In the genomic region with DNA sequence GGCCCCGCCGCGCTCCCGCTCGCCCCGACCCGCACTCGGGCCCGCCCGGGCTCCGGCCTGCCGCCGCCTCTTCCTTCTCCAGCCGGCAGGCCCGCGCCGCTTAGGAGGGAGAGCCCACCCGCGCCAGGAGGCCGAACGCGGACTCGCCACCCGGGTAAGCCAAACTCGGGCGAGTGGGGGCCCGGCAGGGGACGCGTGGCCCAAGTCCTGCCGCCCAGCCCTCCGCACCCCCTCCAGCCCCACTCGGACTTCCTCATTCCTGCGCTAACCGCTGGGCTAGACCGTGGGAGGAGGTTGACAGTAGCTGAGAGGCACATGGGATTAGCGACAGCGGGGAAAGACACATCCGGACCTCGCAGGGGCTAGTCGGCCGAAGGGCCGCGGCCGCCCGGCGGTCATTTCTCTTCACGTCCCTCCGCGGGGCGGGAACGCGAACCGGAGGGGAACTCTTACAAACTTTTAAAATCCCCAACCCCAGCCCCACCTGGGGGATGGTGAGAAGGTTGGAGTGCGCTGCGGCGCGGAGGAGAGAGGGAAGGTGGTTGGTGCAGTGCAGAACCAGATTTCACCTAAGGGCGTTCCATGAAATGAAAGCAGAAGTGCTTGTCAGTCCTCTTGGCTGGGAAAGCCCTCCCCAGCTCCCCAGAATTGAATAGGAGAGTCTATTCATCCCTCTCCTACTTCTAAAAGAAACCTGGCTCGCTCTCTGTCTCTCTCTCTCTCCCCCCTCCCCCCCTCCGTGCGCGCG, we compare ENCODE assay signal across 7 cellular contexts. TPM values are rescaled to one million over a fixed set of nuclear protein-coding genes. Genes with fewer than 3 reads are reported as not detected.
DNase-seq lines count a peak whose midpoint lies in the region; ATAC-seq and TF ChIP-seq lines count a peak whose summit lies in the region.

No MANE protein-coding gene starts in this region.

- H3K9me3 ChIP-seq in iPS-18c (ENCODE audit: control insufficient read depth, insufficient read depth, low read length) (no peaks in the 10 kb centered on the region), skeletal muscle tissue (ENCODE audit: control insufficient read depth in 3 of 3, low read length in 3 of 3) (no peaks in the 10 kb centered on the region)

- H3K4me3 ChIP-seq in iPS-18c (ENCODE audit: insufficient read depth, low read depth, low read length) (peak overlapping the region; percentile 76), skeletal muscle tissue (ENCODE audit: low read length in 3 of 3) (peak overlapping the region; percentile 88 to 94 (median 92))

- TF ChIP-seq POLR2A in GM18505 (IDR thresholded peaks at IDR 0.05; ENCODE audit: borderline replicate concordance, extremely low read depth, insufficient read depth, insufficient read length): peak; percentile 69

- H3K4me1 ChIP-seq in skeletal muscle tissue (ENCODE audit: control insufficient read depth in 3 of 3, insufficient read depth in 3 of 3, low read length in 3 of 3): peaks cover 8 to 21% (median 12%) of the 10 kb centered on the region in 3 donors

- peak; percentile 16 for DNase-seq in NCI-H128 (lab: John Stamatoyannopoulos, UW; ENCODE audit: unreplicated experiment)
- DNase-seq in UCSD-AML1 (lab: John Stamatoyannopoulos, UW; ENCODE audit: unreplicated experiment): peak; percentile 81
- peak; percentile 27 for DNase-seq in brain pericyte (ENCODE audit: low read depth, low spot score)

- ATAC-seq in GM18505 (IDR thresholded peaks at IDR 0.05; ENCODE audit: unreplicated experiment): peak; percentile 45
- peak; percentile 55 for ATAC-seq in HG02759 (IDR thresholded peaks at IDR 0.05; ENCODE audit: unreplicated experiment)

- peak overlapping the region; percentile 93 to 98 (median 96) for H3K9ac ChIP-seq in skeletal muscle tissue (ENCODE audit: low read depth in 1 of 3, low read length in 3 of 3)

- H3K27me3 ChIP-seq in skeletal muscle tissue (ENCODE audit: control insufficient read depth in 3 of 3, insufficient read depth in 3 of 3, low read length in 3 of 3): no peaks in the 10 kb centered on the region

- no peaks in the 10 kb centered on the region for H3K36me3 ChIP-seq in skeletal muscle tissue (ENCODE audit: control insufficient read depth in 3 of 3, insufficient read depth in 3 of 3, low read length in 3 of 3)

- H3K27ac ChIP-seq in skeletal muscle tissue (ENCODE audit: low read depth, low read length): peak overlapping the region; percentile 97

RNA-seq across cellular contexts. Expression of a gene that starts 0.7 kb away (rescaled TPM):
- 18.8 TPM for total RNA-seq in skeletal muscle tissue

Comparison
In these comparisons a context has a peak if more than half of its experiments do, and no peak if none do; other contexts are left out.
1. Peak in every context shown above with its lines: DNase-seq, ATAC-seq, H3K4me3 ChIP-seq and H3K27ac ChIP-seq.
2. DNase-seq: peak in every context shown above with its lines; median percentile 81 in UCSD-AML1; 27 in brain pericyte; 16 in NCI-H128.